In the genomic region with DNA sequence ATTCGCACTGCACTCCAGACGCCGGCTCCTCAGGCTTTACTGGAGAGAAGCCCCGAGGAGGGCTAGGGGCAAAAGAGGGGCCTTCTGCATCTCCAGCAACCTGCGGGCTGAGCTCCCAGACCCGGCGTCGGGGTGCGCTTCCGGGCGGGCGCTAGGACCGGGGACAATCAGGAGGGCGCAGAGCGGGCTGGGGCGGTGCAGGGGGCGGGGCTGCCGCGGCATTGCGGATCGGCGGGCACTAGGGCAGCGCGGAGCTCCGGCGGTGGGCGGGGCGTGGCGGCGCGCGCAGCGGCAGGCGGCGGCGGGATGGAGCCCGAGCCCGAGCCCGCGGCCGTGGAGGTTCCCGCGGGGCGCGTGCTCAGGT, we compare ENCODE assay signal across 1 cellular context.
A peak's percentile ranks its signal among the peaks of the same experiment; 100 is the strongest.
TF ChIP-seq lines count a peak whose summit lies in the region.

A gene (plus strand): TSS at position 274 of the 364 bp plus-strand sequence. CDS start 33 bp downstream, at position 307.

TF ChIP-seq in HepG2, 621 proteins besides CTCF, POLR2A, EP300 and RAD21 (continued from another document and continues in another):
- TF ChIP-seq RCOR2 (CRISPR knock-in tag; IDR thresholded peaks at IDR 0.05) (0 out of 2 replicates have a peak, but pooled peaks have one; percentile 22), ZNF17 (CRISPR knock-in tag; IDR thresholded peaks at IDR 0.05) (no peak), CBFB (CRISPR knock-in tag; IDR thresholded peaks at IDR 0.05) (peak; percentile 15; the same call in 1 of the 2 replicates), ZNF253 (CRISPR knock-in tag; IDR thresholded peaks at IDR 0.05; ENCODE audit: borderline replicate concordance) (no peak), ZNF282 (IDR thresholded peaks at IDR 0.05; ENCODE audit: partially characterized antibody) (no peak), ZMYM3 (CRISPR knock-in tag; IDR thresholded peaks at IDR 0.05) (peak; percentile 94), ZNF343 (CRISPR knock-in tag; IDR thresholded peaks at IDR 0.05) (no peak), ZNF329 (CRISPR knock-in tag; IDR thresholded peaks at IDR 0.05; ENCODE audit: low read depth) (peak; percentile 19; the same call in 1 of the 2 replicates), AGO2 (optimal IDR thresholded peaks at IDR 0.05; ENCODE audit: low read depth, low read length) (peak; percentile 23), GABPA (IDR thresholded peaks at IDR 0.05; ENCODE audit: low read depth, low read length) (no peak), GABPA (CRISPR knock-in tag; IDR thresholded peaks at IDR 0.05; ENCODE audit: low read depth) (peak; percentile 65), PHF8 (CRISPR knock-in tag; IDR thresholded peaks at IDR 0.05) (peak; percentile 31; the same call in 1 of the 2 replicates), EEA1 (CRISPR knock-in tag; IDR thresholded peaks at IDR 0.05; ENCODE audit: borderline replicate concordance) (0 out of 2 replicates have a peak, but pooled peaks have one; percentile 8), ZNF841 (CRISPR knock-in tag; IDR thresholded peaks at IDR 0.05; ENCODE audit: borderline replicate concordance) (peak; percentile 87), ZC3H13 (CRISPR knock-in tag; IDR thresholded peaks at IDR 0.05) (peak; percentile 69), ZFX (CRISPR knock-in tag; IDR thresholded peaks at IDR 0.05; ENCODE audit: low read depth) (peak; percentile 65), ELF3 (CRISPR knock-in tag; IDR thresholded peaks at IDR 0.05) (0 out of 2 replicates have a peak, but pooled peaks have one; percentile 49), ZFAT (CRISPR knock-in tag; conservative IDR thresholded peaks at IDR 0.05) (no peak), ZNF672 (CRISPR knock-in tag; IDR thresholded peaks at IDR 0.05) (peak; percentile 84), TOPORS (CRISPR knock-in tag; IDR thresholded peaks at IDR 0.05) (peak; percentile 2; the same call in 1 of the 2 replicates), GATAD1 (CRISPR knock-in tag; IDR thresholded peaks at IDR 0.05) (0 out of 2 replicates have a peak, but pooled peaks have one; percentile 3), SALL2 (CRISPR knock-in tag; IDR thresholded peaks at IDR 0.05) (peak; percentile 20; the same call in 1 of the 2 replicates), ZSCAN29 (CRISPR knock-in tag; conservative IDR thresholded peaks at IDR 0.05) (0 out of 2 replicates have a peak, but pooled peaks have one; percentile 8), TEAD3 (CRISPR knock-in tag; optimal IDR thresholded peaks at IDR 0.05; ENCODE audit: borderline replicate concordance) (peak; percentile 31), ZNF446 (CRISPR knock-in tag; IDR thresholded peaks at IDR 0.05) (peak; percentile 74; the same call in 1 of the 2 replicates), ZNF577 (CRISPR knock-in tag; IDR thresholded peaks at IDR 0.05; ENCODE audit: borderline replicate concordance, low read depth) (no peak), ETV5 (CRISPR knock-in tag; IDR thresholded peaks at IDR 0.05; ENCODE audit: borderline replicate concordance) (peak; percentile 84), SIN3A (IDR thresholded peaks at IDR 0.05; ENCODE audit: borderline replicate concordance, low read depth, low read length) (peak; percentile 28; the same call in 1 of the 2 replicates)
- TF ChIP-seq, protein P1, sequence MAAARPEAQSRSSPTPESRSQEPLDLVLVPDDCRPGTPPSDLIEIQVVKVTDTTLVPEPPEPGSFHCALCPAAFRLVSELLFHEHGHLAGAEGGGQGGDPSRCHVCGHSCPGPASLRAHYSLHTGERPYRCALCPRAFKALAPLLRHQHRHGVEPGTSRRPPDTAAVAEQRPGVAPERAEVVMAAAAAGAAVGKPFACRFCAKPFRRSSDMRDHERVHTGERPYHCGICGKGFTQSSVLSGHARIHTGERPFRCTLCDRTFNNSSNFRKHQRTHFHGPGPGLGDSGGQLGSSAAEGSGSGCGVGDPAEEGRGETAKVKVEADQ (CRISPR knock-in tag; IDR thresholded peaks at IDR 0.05; ENCODE audit: borderline replicate concordance) = peak; percentile 9; the same call in 1 of the 2 replicates
- TF ChIP-seq, protein P2, sequence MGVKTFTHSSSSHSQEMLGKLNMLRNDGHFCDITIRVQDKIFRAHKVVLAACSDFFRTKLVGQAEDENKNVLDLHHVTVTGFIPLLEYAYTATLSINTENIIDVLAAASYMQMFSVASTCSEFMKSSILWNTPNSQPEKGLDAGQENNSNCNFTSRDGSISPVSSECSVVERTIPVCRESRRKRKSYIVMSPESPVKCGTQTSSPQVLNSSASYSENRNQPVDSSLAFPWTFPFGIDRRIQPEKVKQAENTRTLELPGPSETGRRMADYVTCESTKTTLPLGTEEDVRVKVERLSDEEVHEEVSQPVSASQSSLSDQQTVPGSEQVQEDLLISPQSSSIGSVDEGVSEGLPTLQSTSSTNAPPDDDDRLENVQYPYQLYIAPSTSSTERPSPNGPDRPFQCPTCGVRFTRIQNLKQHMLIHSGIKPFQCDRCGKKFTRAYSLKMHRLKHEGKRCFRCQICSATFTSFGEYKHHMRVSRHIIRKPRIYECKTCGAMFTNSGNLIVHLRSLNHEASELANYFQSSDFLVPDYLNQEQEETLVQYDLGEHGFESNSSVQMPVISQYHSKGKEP (CRISPR knock-in tag; IDR thresholded peaks at IDR 0.05) = no peak
- TF ChIP-seq, protein P3, sequence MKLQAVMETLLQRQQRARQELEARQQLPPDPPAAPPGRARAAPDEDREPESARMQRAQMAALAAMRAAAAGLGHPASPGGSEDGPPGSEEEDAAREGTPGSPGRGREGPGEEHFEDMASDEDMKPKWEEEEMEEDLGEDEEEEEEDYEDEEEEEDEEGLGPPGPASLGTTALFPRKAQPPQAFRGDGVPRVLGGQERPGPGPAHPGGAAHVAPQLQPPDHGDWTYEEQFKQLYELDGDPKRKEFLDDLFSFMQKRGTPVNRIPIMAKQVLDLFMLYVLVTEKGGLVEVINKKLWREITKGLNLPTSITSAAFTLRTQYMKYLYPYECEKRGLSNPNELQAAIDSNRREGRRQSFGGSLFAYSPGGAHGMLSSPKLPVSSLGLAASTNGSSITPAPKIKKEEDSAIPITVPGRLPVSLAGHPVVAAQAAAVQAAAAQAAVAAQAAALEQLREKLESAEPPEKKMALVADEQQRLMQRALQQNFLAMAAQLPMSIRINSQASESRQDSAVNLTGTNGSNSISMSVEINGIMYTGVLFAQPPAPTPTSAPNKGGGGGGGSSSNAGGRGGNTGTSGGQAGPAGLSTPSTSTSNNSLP (IDR thresholded peaks at IDR 0.05; ENCODE audit: low read depth, low read length) = 0 out of 2 replicates have a peak, but pooled peaks have one; percentile 3
- TF ChIP-seq, protein P4, sequence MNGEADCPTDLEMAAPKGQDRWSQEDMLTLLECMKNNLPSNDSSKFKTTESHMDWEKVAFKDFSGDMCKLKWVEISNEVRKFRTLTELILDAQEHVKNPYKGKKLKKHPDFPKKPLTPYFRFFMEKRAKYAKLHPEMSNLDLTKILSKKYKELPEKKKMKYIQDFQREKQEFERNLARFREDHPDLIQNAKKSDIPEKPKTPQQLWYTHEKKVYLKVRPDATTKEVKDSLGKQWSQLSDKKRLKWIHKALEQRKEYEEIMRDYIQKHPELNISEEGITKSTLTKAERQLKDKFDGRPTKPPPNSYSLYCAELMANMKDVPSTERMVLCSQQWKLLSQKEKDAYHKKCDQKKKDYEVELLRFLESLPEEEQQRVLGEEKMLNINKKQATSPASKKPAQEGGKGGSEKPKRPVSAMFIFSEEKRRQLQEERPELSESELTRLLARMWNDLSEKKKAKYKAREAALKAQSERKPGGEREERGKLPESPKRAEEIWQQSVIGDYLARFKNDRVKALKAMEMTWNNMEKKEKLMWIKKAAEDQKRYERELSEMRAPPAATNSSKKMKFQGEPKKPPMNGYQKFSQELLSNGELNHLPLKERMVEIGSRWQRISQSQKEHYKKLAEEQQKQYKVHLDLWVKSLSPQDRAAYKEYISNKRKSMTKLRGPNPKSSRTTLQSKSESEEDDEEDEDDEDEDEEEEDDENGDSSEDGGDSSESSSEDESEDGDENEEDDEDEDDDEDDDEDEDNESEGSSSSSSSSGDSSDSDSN (CRISPR knock-in tag; IDR thresholded peaks at IDR 0.05) = peak; percentile 63; the same call in 1 of the 2 replicates
- TF ChIP-seq, protein P5, sequence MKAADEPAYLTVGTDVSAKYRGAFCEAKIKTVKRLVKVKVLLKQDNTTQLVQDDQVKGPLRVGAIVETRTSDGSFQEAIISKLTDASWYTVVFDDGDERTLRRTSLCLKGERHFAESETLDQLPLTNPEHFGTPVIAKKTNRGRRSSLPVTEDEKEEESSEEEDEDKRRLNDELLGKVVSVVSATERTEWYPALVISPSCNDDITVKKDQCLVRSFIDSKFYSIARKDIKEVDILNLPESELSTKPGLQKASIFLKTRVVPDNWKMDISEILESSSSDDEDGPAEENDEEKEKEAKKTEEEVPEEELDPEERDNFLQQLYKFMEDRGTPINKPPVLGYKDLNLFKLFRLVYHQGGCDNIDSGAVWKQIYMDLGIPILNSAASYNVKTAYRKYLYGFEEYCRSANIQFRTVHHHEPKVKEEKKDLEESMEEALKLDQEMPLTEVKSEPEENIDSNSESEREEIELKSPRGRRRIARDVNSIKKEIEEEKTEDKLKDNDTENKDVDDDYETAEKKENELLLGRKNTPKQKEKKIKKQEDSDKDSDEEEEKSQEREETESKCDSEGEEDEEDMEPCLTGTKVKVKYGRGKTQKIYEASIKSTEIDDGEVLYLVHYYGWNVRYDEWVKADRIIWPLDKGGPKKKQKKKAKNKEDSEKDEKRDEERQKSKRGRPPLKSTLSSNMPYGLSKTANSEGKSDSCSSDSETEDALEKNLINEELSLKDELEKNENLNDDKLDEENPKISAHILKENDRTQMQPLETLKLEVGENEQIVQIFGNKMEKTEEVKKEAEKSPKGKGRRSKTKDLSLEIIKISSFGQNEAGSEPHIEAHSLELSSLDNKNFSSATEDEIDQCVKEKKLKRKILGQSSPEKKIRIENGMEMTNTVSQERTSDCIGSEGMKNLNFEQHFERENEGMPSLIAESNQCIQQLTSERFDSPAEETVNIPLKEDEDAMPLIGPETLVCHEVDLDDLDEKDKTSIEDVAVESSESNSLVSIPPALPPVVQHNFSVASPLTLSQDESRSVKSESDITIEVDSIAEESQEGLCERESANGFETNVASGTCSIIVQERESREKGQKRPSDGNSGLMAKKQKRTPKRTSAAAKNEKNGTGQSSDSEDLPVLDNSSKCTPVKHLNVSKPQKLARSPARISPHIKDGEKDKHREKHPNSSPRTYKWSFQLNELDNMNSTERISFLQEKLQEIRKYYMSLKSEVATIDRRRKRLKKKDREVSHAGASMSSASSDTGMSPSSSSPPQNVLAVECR (CRISPR knock-in tag; IDR thresholded peaks at IDR 0.05; ENCODE audit: borderline replicate concordance) = peak; percentile 64; the same call in 1 of the 2 replicates
- TF ChIP-seq, protein P6, sequence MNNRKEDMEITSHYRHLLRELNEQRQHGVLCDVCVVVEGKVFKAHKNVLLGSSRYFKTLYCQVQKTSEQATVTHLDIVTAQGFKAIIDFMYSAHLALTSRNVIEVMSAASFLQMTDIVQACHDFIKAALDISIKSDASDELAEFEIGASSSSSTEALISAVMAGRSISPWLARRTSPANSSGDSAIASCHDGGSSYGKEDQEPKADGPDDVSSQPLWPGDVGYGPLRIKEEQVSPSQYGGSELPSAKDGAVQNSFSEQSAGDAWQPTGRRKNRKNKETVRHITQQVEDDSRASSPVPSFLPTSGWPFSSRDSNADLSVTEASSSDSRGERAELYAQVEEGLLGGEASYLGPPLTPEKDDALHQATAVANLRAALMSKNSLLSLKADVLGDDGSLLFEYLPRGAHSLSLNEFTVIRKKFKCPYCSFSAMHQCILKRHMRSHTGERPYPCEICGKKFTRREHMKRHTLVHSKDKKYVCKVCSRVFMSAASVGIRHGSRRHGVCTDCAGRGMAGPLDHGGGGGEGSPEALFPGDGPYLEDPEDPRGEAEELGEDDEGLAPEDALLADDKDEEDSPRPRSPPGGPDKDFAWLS (CRISPR knock-in tag; IDR thresholded peaks at IDR 0.05; ENCODE audit: borderline replicate concordance) = no peak
- TF ChIP-seq, protein P7, sequence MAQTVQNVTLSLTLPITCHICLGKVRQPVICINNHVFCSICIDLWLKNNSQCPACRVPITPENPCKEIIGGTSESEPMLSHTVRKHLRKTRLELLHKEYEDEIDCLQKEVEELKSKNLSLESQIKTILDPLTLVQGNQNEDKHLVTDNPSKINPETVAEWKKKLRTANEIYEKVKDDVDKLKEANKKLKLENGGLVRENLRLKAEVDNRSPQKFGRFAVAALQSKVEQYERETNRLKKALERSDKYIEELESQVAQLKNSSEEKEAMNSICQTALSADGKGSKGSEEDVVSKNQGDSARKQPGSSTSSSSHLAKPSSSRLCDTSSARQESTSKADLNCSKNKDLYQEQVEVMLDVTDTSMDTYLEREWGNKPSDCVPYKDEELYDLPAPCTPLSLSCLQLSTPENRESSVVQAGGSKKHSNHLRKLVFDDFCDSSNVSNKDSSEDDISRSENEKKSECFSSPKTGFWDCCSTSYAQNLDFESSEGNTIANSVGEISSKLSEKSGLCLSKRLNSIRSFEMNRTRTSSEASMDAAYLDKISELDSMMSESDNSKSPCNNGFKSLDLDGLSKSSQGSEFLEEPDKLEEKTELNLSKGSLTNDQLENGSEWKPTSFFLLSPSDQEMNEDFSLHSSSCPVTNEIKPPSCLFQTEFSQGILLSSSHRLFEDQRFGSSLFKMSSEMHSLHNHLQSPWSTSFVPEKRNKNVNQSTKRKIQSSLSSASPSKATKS (CRISPR knock-in tag; IDR thresholded peaks at IDR 0.05) = 0 out of 2 replicates have a peak, but pooled peaks have one; percentile 94
- TF ChIP-seq, protein P8, sequence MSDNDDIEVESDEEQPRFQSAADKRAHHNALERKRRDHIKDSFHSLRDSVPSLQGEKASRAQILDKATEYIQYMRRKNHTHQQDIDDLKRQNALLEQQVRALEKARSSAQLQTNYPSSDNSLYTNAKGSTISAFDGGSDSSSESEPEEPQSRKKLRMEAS (IDR thresholded peaks at IDR 0.05) = peak; percentile 69; the same call in 1 of the 2 replicates
- TF ChIP-seq, protein P9, sequence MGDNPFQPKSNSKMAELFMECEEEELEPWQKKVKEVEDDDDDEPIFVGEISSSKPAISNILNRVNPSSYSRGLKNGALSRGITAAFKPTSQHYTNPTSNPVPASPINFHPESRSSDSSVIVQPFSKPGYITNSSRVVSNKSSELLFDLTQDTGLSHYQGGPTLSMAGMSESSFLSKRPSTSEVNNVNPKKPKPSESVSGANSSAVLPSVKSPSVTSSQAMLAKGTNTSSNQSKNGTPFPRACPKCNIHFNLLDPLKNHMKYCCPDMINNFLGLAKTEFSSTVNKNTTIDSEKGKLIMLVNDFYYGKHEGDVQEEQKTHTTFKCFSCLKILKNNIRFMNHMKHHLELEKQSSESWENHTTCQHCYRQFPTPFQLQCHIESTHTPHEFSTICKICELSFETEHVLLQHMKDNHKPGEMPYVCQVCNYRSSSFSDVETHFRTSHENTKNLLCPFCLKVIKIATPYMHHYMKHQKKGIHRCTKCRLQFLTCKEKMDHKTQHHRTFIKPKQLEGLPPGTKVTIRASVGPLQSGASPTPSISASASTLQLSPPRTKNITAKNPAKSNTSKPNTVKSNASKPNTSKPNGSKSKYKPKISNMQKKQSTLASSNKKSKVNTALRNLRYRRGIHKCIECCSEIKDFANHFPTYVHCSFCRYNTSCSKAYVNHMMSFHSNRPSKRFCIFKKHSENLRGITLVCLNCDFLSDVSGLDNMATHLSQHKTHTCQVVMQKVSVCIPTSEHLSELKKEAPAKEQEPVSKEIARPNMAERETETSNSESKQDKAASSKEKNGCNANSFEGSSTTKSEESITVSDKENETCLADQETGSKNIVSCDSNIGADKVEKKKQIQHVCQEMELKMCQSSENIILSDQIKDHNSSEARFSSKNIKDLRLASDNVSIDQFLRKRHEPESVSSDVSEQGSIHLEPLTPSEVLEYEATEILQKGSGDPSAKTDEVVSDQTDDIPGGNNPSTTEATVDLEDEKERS (CRISPR knock-in tag; IDR thresholded peaks at IDR 0.05) = 0 out of 2 replicates have a peak, but pooled peaks have one; percentile 8
